8 cellular contexts compared by ENCODE assay signal in the genomic region with DNA sequence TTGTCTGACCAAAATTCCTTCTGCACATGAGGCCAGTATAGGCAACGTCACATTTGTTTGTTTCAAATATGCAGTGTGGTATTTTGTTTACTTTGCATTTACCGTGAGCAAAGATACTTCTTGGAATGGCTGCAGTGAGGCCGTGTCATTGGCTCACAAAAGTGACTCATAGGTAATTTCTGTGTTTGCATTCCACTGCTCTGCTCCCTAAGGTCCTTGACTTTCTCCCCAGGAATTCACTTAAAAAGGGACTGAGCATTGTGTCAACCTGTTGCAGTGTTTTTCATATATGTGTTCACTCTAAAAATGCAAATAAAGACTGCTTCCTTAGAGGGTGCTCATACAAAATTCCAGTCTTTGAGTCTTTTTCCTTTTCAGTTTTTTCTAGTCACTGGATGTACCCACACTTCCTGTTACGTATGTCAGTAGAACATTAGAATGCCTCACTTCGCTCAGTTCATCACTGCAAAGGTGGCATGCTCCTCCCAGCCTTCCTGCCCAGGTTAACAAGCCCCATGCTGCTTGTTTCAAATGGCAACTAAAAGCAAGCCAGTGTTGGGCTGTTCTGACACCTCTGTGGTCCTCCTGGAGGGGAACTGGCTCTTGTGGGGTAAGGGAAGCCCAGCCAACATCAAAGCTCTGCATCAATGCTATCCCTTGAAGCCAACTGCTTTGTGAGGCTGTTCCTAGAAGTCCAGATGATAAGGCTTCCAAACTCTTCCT. TPM values are rescaled to one million over a fixed set of nuclear protein-coding genes. Genes with fewer than 3 reads are reported as not detected.
DNase-seq lines count a peak whose midpoint lies in the region; ATAC-seq, FAIRE-seq and TF ChIP-seq lines count a peak whose summit lies in the region.

No MANE protein-coding gene starts in this region.

- FAIRE-seq in pancreas (lab: Jason Lieb, UNC), result no peak

- CTCF ChIA-PET in activated CD4-positive, alpha-beta T cell treated with anti-CD3 and anti-CD28 coated beads for 36 hours (lab: Charles Lee), result interaction anchor here (0.6 to 0.7 kb wide), 2 partner anchors 26 to 181 kb away, joined by 3 read pairs; no protein-coding TSS in a partner anchor

- H3K4me3 ChIP-seq in pancreas, result no peak overlapping the region

- H3K27ac Mint-ChIP-seq in activated CD4-positive, alpha-beta T cell treated with anti-CD3 and anti-CD28 coated beads for 36 hours, result peak overlapping the region; percentile 87
- H3K27ac Mint-ChIP-seq in endothelial cell (ENCODE audit: unreplicated experiment), result peak overlapping the region; percentile 88

- peak overlapping the region; percentile 40 to 82 (median 70) for H3K27ac ChIP-seq in pancreas

- POLR2A ChIA-PET in activated CD4-positive, alpha-beta T cell treated with anti-CD3 and anti-CD28 coated beads for 36 hours (lab: Charles Lee), result interaction anchor here (0.5 to 1.2 kb wide), 2 partner anchors 13 to 346 kb away, joined by 3 to 13 read pairs; no protein-coding TSS in a partner anchor

- H3K27me3 ChIP-seq in pancreas, result no peaks in the 10 kb centered on the region

- no peaks in the 10 kb centered on the region for H3K27me3 Mint-ChIP-seq in activated CD4-positive, alpha-beta T cell treated with anti-CD3 and anti-CD28 coated beads for 36 hours
- peaks cover 5% of the 10 kb centered on the region for H3K27me3 Mint-ChIP-seq in endothelial cell (ENCODE audit: unreplicated experiment)

- intact Hi-C loops in activated CD4-positive, alpha-beta T cell treated with anti-CD3 and anti-CD28 coated beads for 36 hours (cut with DNase I, micrococcal nuclease), result loop anchor here in 1 of 2 experiments (5.0 kb wide), 1 partner anchor 42 kb away; a partner anchor contains a TSS
- intact Hi-C loops in pancreas (cut with DNase I), result no loop called here

- H3K4me1 ChIP-seq in pancreas, result peaks cover 9 to 30% (median 16%) of the 10 kb centered on the region in 3 donors

- no peak for TF ChIP-seq CTCF in endothelial cell (IDR thresholded peaks at IDR 0.05; ENCODE audit: unreplicated experiment)
- no peak for TF ChIP-seq CTCF in pancreas (IDR thresholded peaks at IDR 0.05)

- H3K9me3 ChIP-seq in pancreas, result no peaks in the 10 kb centered on the region

- ATAC-seq in activated CD4-positive, alpha-beta T cell treated with anti-CD3 and anti-CD28 coated beads for 36 hours, result peak; percentile 67
- ATAC-seq in pancreas, result peak; percentile 79 to 87 (median 83)
- no peak for ATAC-seq in GM18868 (IDR thresholded peaks at IDR 0.05; ENCODE audit: unreplicated experiment)

- H3K36me3 Mint-ChIP-seq in activated CD4-positive, alpha-beta T cell treated with anti-CD3 and anti-CD28 coated beads for 36 hours (ENCODE audit: low read depth), result peaks cover 38% of the 10 kb centered on the region
- peaks cover 49% of the 10 kb centered on the region for H3K36me3 Mint-ChIP-seq in endothelial cell (ENCODE audit: low read depth, unreplicated experiment)

- H3K4me1 Mint-ChIP-seq in activated CD4-positive, alpha-beta T cell treated with anti-CD3 and anti-CD28 coated beads for 36 hours, result peaks cover 37% of the 10 kb centered on the region
- peaks cover 36% of the 10 kb centered on the region for H3K4me1 Mint-ChIP-seq in endothelial cell (ENCODE audit: unreplicated experiment)

- H3K36me3 ChIP-seq in pancreas, result peaks cover 0 to 9% (median 6%) of the 10 kb centered on the region in 3 donors

- WGBS in pancreas, 2 donors, result 30 to 39% methylated on average over 5 of the region's 5 CpGs

- no peaks in the 10 kb centered on the region for H3K9me3 Mint-ChIP-seq in activated CD4-positive, alpha-beta T cell treated with anti-CD3 and anti-CD28 coated beads for 36 hours (ENCODE audit: low read depth)
- H3K9me3 Mint-ChIP-seq in endothelial cell (ENCODE audit: unreplicated experiment), result no peaks in the 10 kb centered on the region

- peak in 4 of 6 experiments; percentile 10 to 61 (median 36) for DNase-seq in stimulated activated naive CD4-positive, alpha-beta T cell (lab: John Stamatoyannopoulos, UW)
- no peak for DNase-seq in stimulated activated naive CD4-positive, alpha-beta T cell treated with Interleukin-2 at 50 U/mL for 16 hours (lab: John Stamatoyannopoulos, UW)
- DNase-seq in activated CD4-positive, alpha-beta T cell treated with anti-CD3 and anti-CD28 coated beads for 36 hours, result peak; percentile 56
- DNase-seq in endothelial cell (ENCODE audit: low spot score), result peak; percentile 10
- DNase-seq in pancreas, result peak in 2 of 6 donors; percentile 27 to 60
- DNase-seq in CD1c-positive myeloid dendritic cell (ENCODE audit: extremely low spot score), result no peak
- no peak for DNase-seq in NCI-H1436 (lab: John Stamatoyannopoulos, UW)

- H3K4me3 Mint-ChIP-seq in activated CD4-positive, alpha-beta T cell treated with anti-CD3 and anti-CD28 coated beads for 36 hours, result no peak overlapping the region
- H3K4me3 Mint-ChIP-seq in endothelial cell (ENCODE audit: unreplicated experiment), result peak overlapping the region; percentile 59

RNA-seq across cellular contexts. Expression of a gene that starts 9.1 kb away (rescaled TPM):
- 10 to 100 TPM; 10.2 to 10.5 TPM for total RNA-seq in activated CD4-positive, alpha-beta T cell treated with anti-CD3 and anti-CD28 coated beads for 36 hours
- total RNA-seq in endothelial cell (ENCODE audit: unreplicated experiment) (21.9 TPM), pancreas (1 to 10 TPM; 4.3 to 9.7 (median 5.8) TPM)
- 10 to 100 TPM in 1 of 2 donors, 1 to 10 TPM in 1; 6.8 to 17.0 TPM for polyA plus RNA-seq in pancreas

RNA-seq across cellular contexts. Expression of a gene that starts 40.0 kb away (rescaled TPM):
- 10 to 100 TPM; 38.2 to 39.8 TPM for total RNA-seq in activated CD4-positive, alpha-beta T cell treated with anti-CD3 and anti-CD28 coated beads for 36 hours
- total RNA-seq in endothelial cell (ENCODE audit: unreplicated experiment) (55.4 TPM), pancreas (10 to 100 TPM; 14.0 to 29.7 (median 16.7) TPM)
- polyA plus RNA-seq in pancreas, result 10 to 100 TPM; 10.7 to 25.7 TPM

RNA-seq across cellular contexts. Expression of a gene that starts 43.1 kb away (rescaled TPM):
- total RNA-seq in activated CD4-positive, alpha-beta T cell treated with anti-CD3 and anti-CD28 coated beads for 36 hours, result 10 to 100 TPM; 50.2 to 58.2 TPM
- total RNA-seq in endothelial cell (ENCODE audit: unreplicated experiment) (89.1 TPM), pancreas (10 to 100 TPM; 24.7 to 38.8 (median 33.6) TPM)
- polyA plus RNA-seq in pancreas, result 10 to 100 TPM; 16.5 to 21.8 TPM

Comparison
In these comparisons a context has a peak if more than half of its experiments do, and no peak if none do; other contexts are left out.
1. DNase-seq: peak in stimulated activated naive CD4-positive, alpha-beta T cell (4 of 6), activated CD4-positive, alpha-beta T cell treated with anti-CD3 and anti-CD28 coated beads for 36 hours (single experiment) and endothelial cell (single experiment); none in stimulated activated naive CD4-positive, alpha-beta T cell treated with Interleukin-2 at 50 U/mL for 16 hours (single experiment), CD1c-positive myeloid dendritic cell (single experiment) and NCI-H1436 (single experiment).